23 cellular contexts compared by ENCODE assay signal in the genomic region with DNA sequence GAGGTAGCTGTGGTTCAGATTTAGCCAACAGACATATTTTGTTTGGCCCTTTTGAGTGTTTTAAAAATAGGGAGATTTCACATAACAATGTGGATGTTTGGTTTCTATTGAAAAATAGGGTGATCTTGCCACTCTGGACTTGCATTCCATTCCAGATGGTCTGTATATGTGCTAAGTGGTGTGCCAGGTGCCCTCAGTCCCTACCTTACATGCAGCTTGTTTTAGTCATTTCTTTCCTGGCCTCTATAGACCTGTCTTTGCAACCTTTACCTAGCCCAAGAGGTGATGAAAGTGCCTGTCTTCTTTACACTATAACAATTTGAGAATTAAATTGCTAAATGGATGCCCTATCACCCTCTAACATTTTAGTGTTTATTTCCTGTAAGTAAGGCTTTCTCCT. TPM values are rescaled to one million over a fixed set of nuclear protein-coding genes. Genes with fewer than 3 reads are reported as not detected.
DNase-seq lines count a peak whose midpoint lies in the region; ATAC-seq and TF ChIP-seq lines count a peak whose summit lies in the region.
"Had no signal": no experiment of that assay in that cellular context is flagged by ENCODE, and none has a peak within 500 bp of the region (broad histone marks: within the 10 kb centered on the region; RNA-seq: fewer than 3 reads in every experiment).

No MANE protein-coding gene starts in this region.

- DNase-seq in activated naive CD4-positive, alpha-beta T cell treated with anti-CD3 and anti-CD28 coated beads for 36 hours: no peak
- DNase-seq in activated naive CD4-positive, alpha-beta T cell treated with Interleukin-2 at 50 U/mL for 16 hours: no peak
- DNase-seq in T-cell (no peak), left colon (no peak), stromal cell of bone marrow (ENCODE audit: low read depth) (peak; percentile 17), vagina (ENCODE audit: extremely low spot score in 2 of 2) (no peak)
- DNase-seq in stimulated activated CD4-positive, alpha-beta T cell treated with anti-CD3 and anti-CD28 coated beads, Interleukin-2, amount 100 ng/mL, for 48 hours: no peak
- DNase-seq: ACHN; body of pancreas; cortex of kidney; DMS153; head of caudate nucleus; IMR-90; NCI-H1417; NCI-H524; RPMI8226; small intestine; stimulated activated CD4-positive, alpha-beta T cell treated with anti-CD3 and anti-CD28 coated beads, Interleukin-4, amount 100 ng/mL, for 1 hour; T1000 had no signal

- TF ChIP-seq POLR2A in vagina (IDR thresholded peaks at IDR 0.05): no peak

- ATAC-seq in T-cell (replicated peaks in 1 of 4) (peak in 3 of 4 experiments; percentile 30 to 32 (median 31)), left colon (peak; percentile 43), HG03159 (IDR thresholded peaks at IDR 0.05; ENCODE audit: unreplicated experiment) (no peak)
- ATAC-seq: body of pancreas had no signal

- POLR2A ChIA-PET in T-cell (lab: Charles Lee): interaction anchor here (0.7 to 1.7 kb wide), 2 partner anchors 47 to 63 kb away, joined by 3 to 8 read pairs; no protein-coding TSS in a partner anchor

- peak overlapping the region; percentile 74 for H3K27ac Mint-ChIP-seq in activated naive CD4-positive, alpha-beta T cell treated with anti-CD3 and anti-CD28 coated beads for 36 hours
- H3K27ac Mint-ChIP-seq in T-cell: peak overlapping the region; percentile 70 to 74
- H3K27ac Mint-ChIP-seq: activated naive CD4-positive, alpha-beta T cell treated with anti-CD3 and anti-CD28 coated beads, Interleukin-2, amount 50 U/mL, for 72 hours had no signal

- no peaks in the 10 kb centered on the region for H3K9me3 ChIP-seq in vagina
- H3K9me3 ChIP-seq: body of pancreas had no signal

- H3K4me3 Mint-ChIP-seq in activated naive CD4-positive, alpha-beta T cell treated with anti-CD3 and anti-CD28 coated beads for 36 hours: no peak overlapping the region
- H3K4me3 Mint-ChIP-seq in T-cell: peak overlapping the region in 2 of 3 donors; percentile 10 to 29

- TF ChIP-seq CTCF in vagina (IDR thresholded peaks at IDR 0.05): no peak

- peaks cover 6% of the 10 kb centered on the region for H3K4me1 ChIP-seq in vagina

- no peak overlapping the region for H3K4me3 ChIP-seq in vagina
- H3K4me3 ChIP-seq: body of pancreas had no signal

- H3K36me3 Mint-ChIP-seq in activated naive CD4-positive, alpha-beta T cell treated with anti-CD3 and anti-CD28 coated beads for 36 hours (ENCODE audit: low read depth): peaks cover 10% of the 10 kb centered on the region
- peaks cover 45% of the 10 kb centered on the region for H3K36me3 Mint-ChIP-seq in T-cell

- no peak overlapping the region for H3K27ac ChIP-seq in vagina
- H3K27ac ChIP-seq: C4-2B, HL-60 had no signal

- no peaks in the 10 kb centered on the region for H3K27me3 Mint-ChIP-seq in activated naive CD4-positive, alpha-beta T cell treated with anti-CD3 and anti-CD28 coated beads for 36 hours (ENCODE audit: low read depth)
- H3K27me3 Mint-ChIP-seq in T-cell: no peaks in the 10 kb centered on the region

- H3K36me3 ChIP-seq in vagina: no peaks in the 10 kb centered on the region

- no peaks in the 10 kb centered on the region for H3K27me3 ChIP-seq in vagina
- H3K27me3 ChIP-seq: body of pancreas had no signal

- CTCF ChIA-PET in activated naive CD4-positive, alpha-beta T cell treated with anti-CD3 and anti-CD28 coated beads for 36 hours (lab: Charles Lee): interaction anchor here (0.8 to 3.5 kb wide), 5 partner anchors 8 to 84 kb away, joined by 5 to 17 read pairs (median 7); no protein-coding TSS in a partner anchor
- CTCF ChIA-PET in T-cell (lab: Charles Lee): interaction anchor here (0.5 to 1.6 kb wide), 6 partner anchors 9 to 84 kb away, joined by 3 to 4 read pairs (median 4); no protein-coding TSS in a partner anchor

- intact Hi-C loops in activated naive CD4-positive, alpha-beta T cell treated with anti-CD3 and anti-CD28 coated beads for 36 hours (cut with micrococcal nuclease): loop anchor here (1.0 kb wide), 2 partner anchors 8 to 13 kb away; no protein-coding TSS in a partner anchor
- intact Hi-C loops in left colon (cut with DNase I, micrococcal nuclease): no loop called here
- intact Hi-C loops in vagina (cut with DNase I): no loop called here

- H3K9me3 Mint-ChIP-seq in activated naive CD4-positive, alpha-beta T cell treated with anti-CD3 and anti-CD28 coated beads for 36 hours: no peaks in the 10 kb centered on the region
- no peaks in the 10 kb centered on the region for H3K9me3 Mint-ChIP-seq in T-cell
- H3K9me3 Mint-ChIP-seq: activated naive CD4-positive, alpha-beta T cell treated with anti-CD3 and anti-CD28 coated beads, Interleukin-2, amount 50 U/mL, for 72 hours had no signal

- peaks cover 76% of the 10 kb centered on the region for H3K4me1 Mint-ChIP-seq in activated naive CD4-positive, alpha-beta T cell treated with anti-CD3 and anti-CD28 coated beads for 36 hours (ENCODE audit: low read depth)
- H3K4me1 Mint-ChIP-seq in T-cell: peaks cover 88 to 92% (median 88%) of the 10 kb centered on the region in 3 donors

RNA-seq across cellular contexts. Expression of a gene that starts 11.1 kb away (rescaled TPM):
- 10 to 100 TPM; 65.8 to 65.9 TPM for total RNA-seq in activated naive CD4-positive, alpha-beta T cell treated with anti-CD3 and anti-CD28 coated beads for 36 hours
- total RNA-seq in T-cell: 100 to 1,000 TPM; 101 to 223 (median 123) TPM
- 10 to 100 TPM; 68.2 to 76.5 TPM for total RNA-seq in left colon
- 26.0 TPM for total RNA-seq in vagina
